In the genomic region with DNA sequence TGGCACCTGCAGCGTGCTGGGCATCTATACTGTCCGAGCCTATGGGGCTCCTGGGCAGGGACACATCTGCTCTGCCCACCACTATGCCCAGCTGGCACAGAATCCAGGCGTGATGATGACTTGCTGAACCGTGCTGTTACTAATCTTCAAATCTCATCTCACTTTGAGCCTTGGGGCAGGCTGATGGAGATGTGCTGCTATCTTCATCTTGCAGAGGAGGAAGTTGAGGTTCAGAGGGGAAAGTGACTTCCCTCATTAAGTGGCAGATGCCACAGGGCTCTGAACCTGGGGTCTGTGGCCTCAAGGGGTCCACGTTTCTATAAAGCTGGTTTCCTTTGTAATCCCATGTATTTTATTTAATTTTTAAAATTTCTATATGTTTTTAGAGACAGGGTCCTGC, we compare ENCODE assay signal across 32 cellular contexts. TPM values are rescaled to one million over a fixed set of nuclear protein-coding genes. Genes with fewer than 3 reads are reported as not detected.
DNase-seq lines count a peak whose midpoint lies in the region; ATAC-seq and TF ChIP-seq lines count a peak whose summit lies in the region.
"Had no signal": no experiment of that assay in that cellular context is flagged by ENCODE, and none has a peak within 500 bp of the region (broad histone marks: within the 10 kb centered on the region; RNA-seq: fewer than 3 reads in every experiment).

No MANE protein-coding gene starts in this region.

- no peak for TF ChIP-seq CTCF in progenitor cell of endocrine pancreas (IDR thresholded peaks at IDR 0.05; ENCODE audit: unreplicated experiment)
- no peak for TF ChIP-seq CTCF in OCI-LY7 (conservative IDR thresholded peaks at IDR 0.05; ENCODE audit: low read length)

- ATAC-seq in naive thymus-derived CD4-positive, alpha-beta T cell, result peak; percentile 14
- ATAC-seq: esophagus mucosa, PC-3, sciatic nerve had no signal

- CTCF ChIA-PET in naive thymus-derived CD4-positive, alpha-beta T cell (lab: Charles Lee), result no interaction called here
- CTCF ChIA-PET in OCI-LY7 (lab: Charles Lee; ENCODE audit: unreplicated experiment), result no interaction called here

- H3K27ac Mint-ChIP-seq in naive thymus-derived CD4-positive, alpha-beta T cell, result peak overlapping the region in 2 of 9 donors; percentile 14 to 31
- no peak overlapping the region for H3K27ac Mint-ChIP-seq in progenitor cell of endocrine pancreas
- H3K27ac Mint-ChIP-seq: activated naive CD4-positive, alpha-beta T cell treated with anti-CD3 and anti-CD28 coated beads, Interleukin-2, amount 10 ng/mL, durations not matched to agents 7 days and 5 days had no signal

- peaks cover 28% of the 10 kb centered on the region; the same call in 1 of the 2 replicates for H3K79me2 ChIP-seq in OCI-LY7 (ENCODE audit: insufficient read depth, low read depth, low read length)

- BruUV-seq in OCI-LY7 (replicated peaks; lab: Mats Ljungman, UMichigan), result no TSS peak

- peaks cover 0 to 5% of the 10 kb centered on the region in 2 donors for H3K4me1 ChIP-seq in naive thymus-derived CD4-positive, alpha-beta T cell (ENCODE audit: control insufficient read depth in 2 of 2, insufficient read depth in 2 of 2, low read length in 2 of 2)
- peaks cover 15% of the 10 kb centered on the region for H3K4me1 ChIP-seq in OCI-LY7 (ENCODE audit: insufficient read depth, low read length, poor library complexity, severe bottlenecking)
- H3K4me1 ChIP-seq: prostate gland had no signal

- H3K27me3 ChIP-seq in naive thymus-derived CD4-positive, alpha-beta T cell (ENCODE audit: control insufficient read depth in 2 of 2, insufficient read depth in 2 of 2, low read length in 2 of 2), result no peaks in the 10 kb centered on the region
- no peaks in the 10 kb centered on the region for H3K27me3 ChIP-seq in MG63
- H3K27me3 ChIP-seq: thyroid gland had no signal

- no peaks in the 10 kb centered on the region; the same call in 1 of the 2 replicates for H4K20me1 ChIP-seq in OCI-LY7 (ENCODE audit: insufficient read depth, low read length)

- H3K4me3 ChIP-seq in naive thymus-derived CD4-positive, alpha-beta T cell (ENCODE audit: low read length), result no peak overlapping the region
- H3K4me3 ChIP-seq in MG63 (no peak overlapping the region), OCI-LY7 (ENCODE audit: low read depth, low read length, poor library complexity, severe bottlenecking) (no peak overlapping the region)
- H3K4me3 ChIP-seq: prostate gland, thyroid gland had no signal

- no peak overlapping the region for H3K4me2 ChIP-seq in OCI-LY7 (ENCODE audit: low read length)

- no peaks in the 10 kb centered on the region for H3K9me3 Mint-ChIP-seq in naive thymus-derived CD4-positive, alpha-beta T cell
- H3K9me3 Mint-ChIP-seq in progenitor cell of endocrine pancreas (ENCODE audit: low read depth), result no peaks in the 10 kb centered on the region
- H3K9me3 Mint-ChIP-seq: activated naive CD4-positive, alpha-beta T cell treated with anti-CD3 and anti-CD28 coated beads, Interleukin-2, amount 10 ng/mL, durations not matched to agents 7 days and 5 days had no signal

- H3K36me3 ChIP-seq in naive thymus-derived CD4-positive, alpha-beta T cell (ENCODE audit: control insufficient read depth in 2 of 3, insufficient read depth in 3 of 3, low read length in 3 of 3), result no peaks in the 10 kb centered on the region
- H3K36me3 ChIP-seq in MG63, result no peaks in the 10 kb centered on the region
- H3K36me3 ChIP-seq in OCI-LY7 (ENCODE audit: insufficient read depth, low read length), result peaks cover 66% of the 10 kb centered on the region
- H3K36me3 ChIP-seq: neutrophil, prostate gland, thyroid gland had no signal

- no peaks in the 10 kb centered on the region for H3K9me3 ChIP-seq in naive thymus-derived CD4-positive, alpha-beta T cell (ENCODE audit: control insufficient read depth in 2 of 3, low read length in 3 of 3)
- H3K9me3 ChIP-seq in MG63 (no peaks in the 10 kb centered on the region), OCI-LY7 (ENCODE audit: low read length) (no peaks in the 10 kb centered on the region)
- H3K9me3 ChIP-seq: neutrophil, prostate gland, thyroid gland had no signal

- DNase-seq in SKM-1 treated with dmso at 0.1 percent for 144 hours (lab: John Stamatoyannopoulos, UW; ENCODE audit: unreplicated experiment) (peak; percentile 52), SKM-1 (lab: John Stamatoyannopoulos, UW; ENCODE audit: unreplicated experiment) (no peak), KG1 (lab: John Stamatoyannopoulos, UW) (peak; percentile 66), OCI-M1 (lab: John Stamatoyannopoulos, UW) (peak; percentile 22), MG63 (no peak), progenitor cell of endocrine pancreas (ENCODE audit: low spot score, unreplicated experiment) (no peak), OCI-LY7 (ENCODE audit: low spot score) (no peak)
- DNase-seq in naive thymus-derived CD4-positive, alpha-beta T cell, result no peak
- DNase-seq: activated CD4-positive, alpha-beta T cell treated with anti-CD3 and anti-CD28 coated beads, Interleukin-2, amount 50 U/mL, for 4 hours; activated CD8-positive, alpha-beta memory T cell treated with anti-CD3 and anti-CD28 coated beads, Interleukin-2, amount 50 U/mL, for 4 hours; activated naive CD4-positive, alpha-beta T cell treated with anti-CD3 and anti-CD28 coated beads, Interleukin-2, amount 10 ng/mL, durations not matched to agents 7 days and 5 days; amniotic stem cell; DMS 273 treated with DMSO at 0.1 percent for 48 hours; Karpas-422; NCI-H1092 treated with DMSO at 0.1 percent for 48 hours; NCI-H1694 treated with DMSO at 0.1 percent for 48 hours; NCI-H510A; PC-3; stimulated activated CD4-positive, alpha-beta T cell treated with anti-CD3 and anti-CD28 coated beads, Interleukin-2, amount 100 ng/mL, for 48 hours; T-helper 9 cell; thyroid gland had no signal

- H3K4me3 Mint-ChIP-seq in naive thymus-derived CD4-positive, alpha-beta T cell, result no peak overlapping the region
- no peak overlapping the region for H3K4me3 Mint-ChIP-seq in progenitor cell of endocrine pancreas (ENCODE audit: low read depth)
- H3K4me3 Mint-ChIP-seq: activated naive CD4-positive, alpha-beta T cell treated with anti-CD3 and anti-CD28 coated beads, Interleukin-2, amount 10 ng/mL, durations not matched to agents 7 days and 5 days had no signal

- H3K4me1 Mint-ChIP-seq in naive thymus-derived CD4-positive, alpha-beta T cell, result peaks cover 0 to 13% (median under 1%) of the 10 kb centered on the region in 7 donors
- H3K4me1 Mint-ChIP-seq in progenitor cell of endocrine pancreas (ENCODE audit: low read depth), result no peaks in the 10 kb centered on the region

- H3K36me3 Mint-ChIP-seq in naive thymus-derived CD4-positive, alpha-beta T cell, result no peaks in the 10 kb centered on the region
- no peaks in the 10 kb centered on the region for H3K36me3 Mint-ChIP-seq in progenitor cell of endocrine pancreas (ENCODE audit: insufficient read depth)
- H3K36me3 Mint-ChIP-seq: activated naive CD4-positive, alpha-beta T cell treated with anti-CD3 and anti-CD28 coated beads, Interleukin-2, amount 10 ng/mL, durations not matched to agents 7 days and 5 days had no signal

- H3K9me2 ChIP-seq in OCI-LY7 (ENCODE audit: insufficient read depth, low read length), result no peaks in the 10 kb centered on the region

- no peak overlapping the region for H2AFZ ChIP-seq in OCI-LY7 (ENCODE audit: low read length)

- POLR2A ChIA-PET in naive thymus-derived CD4-positive, alpha-beta T cell (lab: Charles Lee), result no interaction called here
- POLR2A ChIA-PET in OCI-LY7 (lab: Charles Lee), result interaction anchor here (1.0 kb wide), 1 partner anchor 12 kb away, joined by 3 read pairs; no protein-coding TSS in a partner anchor

- no peaks in the 10 kb centered on the region for H3K27me3 Mint-ChIP-seq in naive thymus-derived CD4-positive, alpha-beta T cell
- H3K27me3 Mint-ChIP-seq in progenitor cell of endocrine pancreas, result peaks cover 3% of the 10 kb centered on the region

- intact Hi-C loops in naive thymus-derived CD4-positive, alpha-beta T cell (cut with micrococcal nuclease), result no loop called here
- intact Hi-C loops in OCI-LY7 (cut with micrococcal nuclease; ENCODE audit: unreplicated experiment), result no loop called here

- no peak overlapping the region for H3K27ac ChIP-seq in naive thymus-derived CD4-positive, alpha-beta T cell (ENCODE audit: low read depth, low read length)
- H3K27ac ChIP-seq in OCI-LY7 (ENCODE audit: low read depth, low read length, poor library complexity, severe bottlenecking), result no peak overlapping the region
- H3K27ac ChIP-seq: neutrophil, prostate gland, thyroid gland had no signal

RNA-seq across cellular contexts. Expression of a gene that starts 4.7 kb away (rescaled TPM):
- total RNA-seq in naive thymus-derived CD4-positive, alpha-beta T cell, result 10 to 100 TPM in 1 of 5 experiments, 1 to 10 TPM in 4; 2.4 to 34.7 (median 3.6) TPM
- polyA plus RNA-seq in naive thymus-derived CD4-positive, alpha-beta T cell, result 1 to 10 TPM; 2.6 TPM
- total RNA-seq in MG63 (2014; rRNA removed; shearing (Covaris generic); ENCODE audit: low replicate concordance), result 3.5 and 7.6 TPM in 2 replicates
- total RNA-seq in progenitor cell of endocrine pancreas (4.7 and 5.2 TPM in 2 replicates), OCI-LY7 (2022) (42.1 and 51.0 TPM in 2 replicates)
- total RNA-seq in OCI-LY7 (2014; rRNA removed; shearing (Covaris generic)), result 45.2 and 52.9 TPM in 2 replicates

RNA-seq across cellular contexts. Expression of a gene that starts 14.4 kb away (rescaled TPM):
- 1 to 10 TPM in 4 of 5 experiments, under 1 TPM in 1; 0.56 to 4.7 (median 3.1) TPM for total RNA-seq in naive thymus-derived CD4-positive, alpha-beta T cell
- 1 to 10 TPM; 2.5 to 3.7 TPM for polyA plus RNA-seq in naive thymus-derived CD4-positive, alpha-beta T cell
- total RNA-seq in MG63 (2014; rRNA removed; shearing (Covaris generic); ENCODE audit: low replicate concordance), result 3.9 and 5.6 TPM in 2 replicates
- total RNA-seq in progenitor cell of endocrine pancreas (55.6 and 56.2 TPM in 2 replicates), OCI-LY7 (2022) (16.7 and 19.2 TPM in 2 replicates)
- total RNA-seq in OCI-LY7 (2014; rRNA removed; shearing (Covaris generic)), result 14.9 and 17.2 TPM in 2 replicates

RNA-seq across cellular contexts. Expression of a gene that starts 50.5 kb away (rescaled TPM):
- total RNA-seq in naive thymus-derived CD4-positive, alpha-beta T cell, result not detected
- polyA plus RNA-seq in naive thymus-derived CD4-positive, alpha-beta T cell, result not detected
- not detected in 2 replicates for total RNA-seq in MG63 (2014; rRNA removed; shearing (Covaris generic); ENCODE audit: low replicate concordance)
- total RNA-seq in progenitor cell of endocrine pancreas (not detected in 2 replicates), OCI-LY7 (2022) (not detected in 2 replicates)
- not detected in 2 replicates for total RNA-seq in OCI-LY7 (2014; rRNA removed; shearing (Covaris generic))
- total RNA-seq: cerebellum, dermis microvascular lymphatic vessel endothelial cell, esophagus mucosa, fibroblast of villous mesenchyme, H4, kidney, liver, mesenteric fat pad, PC-3, prostate gland, sciatic nerve, thyroid gland had no signal
- polyA plus RNA-seq: liver had no signal

RNA-seq across cellular contexts. Expression of a gene that starts 52.0 kb away (rescaled TPM):
- total RNA-seq in naive thymus-derived CD4-positive, alpha-beta T cell, result 1 to 10 TPM; 1.6 to 3.1 (median 2.5) TPM
- polyA plus RNA-seq in naive thymus-derived CD4-positive, alpha-beta T cell, result under 1 TPM; 0.07 to 0.35 TPM
- total RNA-seq in MG63 (2014; rRNA removed; shearing (Covaris generic); ENCODE audit: low replicate concordance), result 1.1 and 2.0 TPM in 2 replicates
- total RNA-seq in progenitor cell of endocrine pancreas (16.0 and 17.8 TPM in 2 replicates), OCI-LY7 (2022) (18.1 and 18.5 TPM in 2 replicates)
- 6.2 and 6.6 TPM in 2 replicates for total RNA-seq in OCI-LY7 (2014; rRNA removed; shearing (Covaris generic))

RNA-seq across cellular contexts. Expression of a gene that starts 56.4 kb away (rescaled TPM):
- 10 to 100 TPM; 17.8 to 44.1 (median 28.6) TPM for total RNA-seq in naive thymus-derived CD4-positive, alpha-beta T cell
- polyA plus RNA-seq in naive thymus-derived CD4-positive, alpha-beta T cell, result 10 to 100 TPM; 14.0 to 29.9 TPM
- total RNA-seq in MG63 (2014; rRNA removed; shearing (Covaris generic); ENCODE audit: low replicate concordance), result 32.8 and 36.0 TPM in 2 replicates
- total RNA-seq in progenitor cell of endocrine pancreas, result 30.3 and 30.9 TPM in 2 replicates
- total RNA-seq in OCI-LY7 (2014; rRNA removed; shearing (Covaris generic)), result 33.6 and 35.7 TPM in 2 replicates
- 40.6 and 45.5 TPM in 2 replicates for total RNA-seq in OCI-LY7 (2022)

Comparison
In these comparisons a context has a peak if more than half of its experiments do, and no peak if none do; other contexts are left out.
1. DNase-seq: peak in SKM-1 treated with dmso at 0.1 percent for 144 hours (single experiment), KG1 (single experiment) and OCI-M1 (single experiment); none in SKM-1 (single experiment), naive thymus-derived CD4-positive, alpha-beta T cell (0 of 9), MG63 (single experiment), progenitor cell of endocrine pancreas (single experiment) and OCI-LY7 (single experiment).